36 cellular contexts compared by ENCODE assay signal in genomic region chr4:111780965-111781364, GRCh38.
"Had no signal": no experiment of that assay in that cellular context is flagged by ENCODE, and none has a peak within 500 bp of the region (broad histone marks: within the 10 kb centered on the region; RNA-seq: fewer than 3 reads in every experiment).

No MANE protein-coding gene starts in this region.

- H3K4me3 Mint-ChIP-seq: activated B cell treated with CpG ODN at 0.5 μM for 24 hours; activated CD8-positive, alpha-beta memory T cell treated with anti-CD3 and anti-CD28 coated beads, Interleukin-2, amount 10 ng/mL, durations not matched to agents 7 days and 5 days; activated CD8-positive, alpha-beta T cell treated with anti-CD3 and anti-CD28 coated beads, Interleukin-2, amount 10 ng/mL, durations not matched to agents 7 days and 5 days; activated naive CD4-positive, alpha-beta T cell treated with anti-CD3 and anti-CD28 coated beads for 36 hours; activated naive CD4-positive, alpha-beta T cell treated with anti-CD3 and anti-CD28 coated beads, Interleukin-2, amount 50 U/mL, for 24 hours; activated naive CD8-positive, alpha-beta T cell treated with anti-CD3 and anti-CD28 coated beads for 36 hours; activated naive CD8-positive, alpha-beta T cell treated with anti-CD3 and anti-CD28 coated beads, Interleukin-2, amount 50 U/mL, for 24 hours; activated T-helper 1 cell treated with anti-CD3 and anti-CD28 coated beads, Interleukin-12 subunit alpha, Interleukin-12 subunit beta, Interleukin-2, Interleukin-4 antibody, amounts not matched to agents 30 ng/mL and 10 ng/mL and 1 ng/mL, durations not matched to agents 14 hours and 24 hours and 36 hours; T-helper 17 cell; T-helper 2 cell treated with Interferon-gamma antibody and Interleukin-4, amounts not matched to agents 5 μg/mL and 100 μg/mL, for 36 hours had no signal

- H3K4me3 ChIP-seq: adrenal gland, body of pancreas, cardiac muscle cell, colonic mucosa, esophagus muscularis mucosa, gastroesophageal sphincter, heart right ventricle had no signal

- H3K27ac Mint-ChIP-seq: activated B cell treated with CpG ODN at 0.5 μM for 24 hours; activated CD8-positive, alpha-beta memory T cell treated with anti-CD3 and anti-CD28 coated beads, Interleukin-2, amount 10 ng/mL, durations not matched to agents 7 days and 5 days; activated CD8-positive, alpha-beta T cell treated with anti-CD3 and anti-CD28 coated beads, Interleukin-2, amount 10 ng/mL, durations not matched to agents 7 days and 5 days; activated naive CD4-positive, alpha-beta T cell treated with anti-CD3 and anti-CD28 coated beads for 36 hours; activated naive CD4-positive, alpha-beta T cell treated with anti-CD3 and anti-CD28 coated beads, Interleukin-2, amount 50 U/mL, for 24 hours; activated naive CD8-positive, alpha-beta T cell treated with anti-CD3 and anti-CD28 coated beads for 36 hours; activated naive CD8-positive, alpha-beta T cell treated with anti-CD3 and anti-CD28 coated beads, Interleukin-2, amount 50 U/mL, for 24 hours; activated T-helper 1 cell treated with anti-CD3 and anti-CD28 coated beads, Interleukin-12 subunit alpha, Interleukin-12 subunit beta, Interleukin-2, Interleukin-4 antibody, amounts not matched to agents 30 ng/mL and 10 ng/mL and 1 ng/mL, durations not matched to agents 14 hours and 24 hours and 36 hours; activated T-helper 2 cell treated with anti-CD3 and anti-CD28 coated beads, Interferon-gamma antibody, Interleukin-2, Interleukin-4, amounts not matched to agents 10 μg/mL and 5 μg/mL and 100 μg/mL, durations not matched to agents 14 hours and 24 hours and 36 hours; T-helper 17 cell; T-helper 2 cell treated with Interferon-gamma antibody and Interleukin-4, amounts not matched to agents 5 μg/mL and 100 μg/mL, for 36 hours had no signal

- ATAC-seq: activated CD4-positive, CD25-positive, alpha-beta regulatory T cell treated with anti-CD3 and anti-CD28 coated beads, Interleukin-2, amount 50 U/mL, for 24 hours; activated CD8-positive, alpha-beta memory T cell treated with anti-CD3 and anti-CD28 coated beads, Interleukin-2, amount 10 ng/mL, durations not matched to agents 7 days and 5 days; activated CD8-positive, alpha-beta T cell treated with anti-CD3 and anti-CD28 coated beads, Interleukin-2, amount 10 ng/mL, durations not matched to agents 7 days and 5 days; activated naive CD8-positive, alpha-beta T cell treated with anti-CD3 and anti-CD28 coated beads, Interleukin-2, amount 50 U/mL, for 24 hours; body of pancreas; gastroesophageal sphincter; heart right ventricle; T-helper 17 cell had no signal

- H3K27ac ChIP-seq: adrenal gland, body of pancreas, cardiac muscle cell, colonic mucosa, esophagus muscularis mucosa, gastroesophageal sphincter, heart right ventricle, WERI-Rb-1 had no signal

- H3K9me3 Mint-ChIP-seq: activated B cell treated with CpG ODN at 0.5 μM for 24 hours; activated naive CD4-positive, alpha-beta T cell treated with anti-CD3 and anti-CD28 coated beads for 36 hours; activated naive CD8-positive, alpha-beta T cell treated with anti-CD3 and anti-CD28 coated beads for 36 hours; activated naive CD8-positive, alpha-beta T cell treated with anti-CD3 and anti-CD28 coated beads, Interleukin-2, amount 50 U/mL, for 24 hours; activated T-helper 1 cell treated with anti-CD3 and anti-CD28 coated beads, Interleukin-12 subunit alpha, Interleukin-12 subunit beta, Interleukin-2, Interleukin-4 antibody, amounts not matched to agents 30 ng/mL and 10 ng/mL and 1 ng/mL, durations not matched to agents 14 hours and 24 hours and 36 hours; activated T-helper 2 cell treated with anti-CD3 and anti-CD28 coated beads, Interferon-gamma antibody, Interleukin-2, Interleukin-4, amounts not matched to agents 10 μg/mL and 5 μg/mL and 100 μg/mL, durations not matched to agents 14 hours and 24 hours and 36 hours; T-helper 2 cell treated with Interferon-gamma antibody and Interleukin-4, amounts not matched to agents 5 μg/mL and 100 μg/mL, for 36 hours had no signal

- H3K9me3 ChIP-seq: adrenal gland, body of pancreas, colonic mucosa, esophagus muscularis mucosa, gastroesophageal sphincter, heart right ventricle had no signal

- H3K4me1 ChIP-seq: adrenal gland, body of pancreas, colonic mucosa, esophagus muscularis mucosa, gastroesophageal sphincter, heart right ventricle had no signal

- H3K27me3 Mint-ChIP-seq: activated CD8-positive, alpha-beta memory T cell treated with anti-CD3 and anti-CD28 coated beads, Interleukin-2, amount 10 ng/mL, durations not matched to agents 7 days and 5 days; activated naive CD4-positive, alpha-beta T cell treated with anti-CD3 and anti-CD28 coated beads, Interleukin-2, amount 50 U/mL, for 24 hours; activated naive CD8-positive, alpha-beta T cell treated with anti-CD3 and anti-CD28 coated beads for 36 hours; activated naive CD8-positive, alpha-beta T cell treated with anti-CD3 and anti-CD28 coated beads, Interleukin-2, amount 50 U/mL, for 24 hours; T-helper 17 cell had no signal

- DNase-seq: activated B cell treated with CpG ODN at 0.5 μM for 24 hours; activated CD4-positive, alpha-beta T cell treated with anti-CD3 and anti-CD28 coated beads for 48 hours; activated CD4-positive, alpha-beta T cell treated with anti-CD3 and anti-CD28 coated beads, Interleukin-2, amount 50 U/mL, for 1 hour; activated CD4-positive, alpha-beta T cell treated with anti-CD3 and anti-CD28 coated beads, Interleukin-2, amount 50 U/mL, for 48 hours; activated CD8-positive, alpha-beta memory T cell treated with anti-CD3 and anti-CD28 coated beads, Interleukin-2, amount 10 ng/mL, durations not matched to agents 7 days and 5 days; activated CD8-positive, alpha-beta memory T cell treated with anti-CD3 and anti-CD28 coated beads, Interleukin-2, amount 50 U/mL, for 4 hours; activated CD8-positive, alpha-beta T cell treated with anti-CD3 and anti-CD28 coated beads, Interleukin-2, amount 10 ng/mL, durations not matched to agents 7 days and 5 days; activated effector memory CD4-positive, alpha-beta T cell treated with anti-CD3 and anti-CD28 coated beads, Interleukin-2, amount 50 U/mL, for 16 hours; activated naive CD4-positive, alpha-beta T cell treated with anti-CD3 and anti-CD28 coated beads for 36 hours; activated naive CD8-positive, alpha-beta T cell treated with anti-CD3 and anti-CD28 coated beads for 36 hours; activated naive CD8-positive, alpha-beta T cell treated with anti-CD3 and anti-CD28 coated beads, Interleukin-2, amount 50 U/mL, for 24 hours; activated T-cell treated with anti-CD3 and anti-CD28 coated beads, Interleukin-2, amount 50 U/mL, for 1 hour; activated T-cell treated with anti-CD3 and anti-CD28 coated beads, Interleukin-2, amount 50 U/mL, for 48 hours; adrenal gland; amygdala; aorta; body of pancreas; central memory CD4-positive, alpha-beta T cell; cerebellar nuclear complex; colonic mucosa; effector CD8-positive, alpha-beta T cell; erythroblast; foreskin melanocyte; heart right ventricle; T-helper 1 cell; T-helper 17 cell; T1000; WERI-Rb-1 had no signal

- H3K36me3 Mint-ChIP-seq: activated CD8-positive, alpha-beta memory T cell treated with anti-CD3 and anti-CD28 coated beads, Interleukin-2, amount 10 ng/mL, durations not matched to agents 7 days and 5 days; activated naive CD4-positive, alpha-beta T cell treated with anti-CD3 and anti-CD28 coated beads, Interleukin-2, amount 50 U/mL, for 24 hours; activated naive CD8-positive, alpha-beta T cell treated with anti-CD3 and anti-CD28 coated beads for 36 hours had no signal

- H3K36me3 ChIP-seq: adrenal gland, cardiac muscle cell, colonic mucosa, esophagus muscularis mucosa, gastroesophageal sphincter, heart right ventricle, WERI-Rb-1 had no signal

- H3K27me3 ChIP-seq: adrenal gland, body of pancreas, cardiac muscle cell, colonic mucosa, esophagus muscularis mucosa, gastroesophageal sphincter had no signal

- H3K4me1 Mint-ChIP-seq: activated B cell treated with CpG ODN at 0.5 μM for 24 hours; activated CD8-positive, alpha-beta memory T cell treated with anti-CD3 and anti-CD28 coated beads, Interleukin-2, amount 10 ng/mL, durations not matched to agents 7 days and 5 days; activated naive CD4-positive, alpha-beta T cell treated with anti-CD3 and anti-CD28 coated beads, Interleukin-2, amount 50 U/mL, for 24 hours; activated naive CD8-positive, alpha-beta T cell treated with anti-CD3 and anti-CD28 coated beads for 36 hours; activated naive CD8-positive, alpha-beta T cell treated with anti-CD3 and anti-CD28 coated beads, Interleukin-2, amount 50 U/mL, for 24 hours; T-helper 17 cell had no signal
